ENCODE assay signal across 9 cellular contexts in genomic region chr5:132010645-132011560, GRCh38. TPM values are rescaled to one million over a fixed set of nuclear protein-coding genes. Genes with fewer than 3 reads are reported as not detected.
A peak's percentile ranks its signal among the peaks of the same experiment; 100 is the strongest.
DNase-seq lines count a peak whose midpoint lies in the region; ATAC-seq and TF ChIP-seq lines count a peak whose summit lies in the region.
"Had no signal": no experiment of that assay in that cellular context is flagged by ENCODE, and none has a peak within 500 bp of the region (broad histone marks: within the 10 kb centered on the region; RNA-seq: fewer than 3 reads in every experiment).

No MANE protein-coding gene starts in this region.

- peaks cover 0 to 52% (median 19%) of the 10 kb centered on the region in 7 donors for H3K27me3 ChIP-seq in heart right ventricle
- no peaks in the 10 kb centered on the region for H3K27me3 ChIP-seq in uterus

- TF ChIP-seq POLR2A in uterus (IDR thresholded peaks at IDR 0.05) = no peak

- ATAC-seq in heart right ventricle (no peak), Right ventricle myocardium inferior (no peak), GM21526 (IDR thresholded peaks at IDR 0.05; ENCODE audit: low FRiP score, unreplicated experiment) (no peak)

- H3K27ac ChIP-seq in heart right ventricle = no peak overlapping the region
- no peak overlapping the region for H3K27ac ChIP-seq in uterus
- H3K27ac ChIP-seq: SK-N-MC had no signal

- DNase-seq in heart right ventricle (no peak), Right ventricle myocardium inferior (ENCODE audit: missing footprints) (no peak), cardiac fibroblast (ENCODE audit: low read depth in 2 of 2) (no peak), mesenteric fat pad (ENCODE audit: low spot score) (peak; percentile 87), uterus (peak in 1 of 2 donors; percentile 7), GF-D8 (lab: John Stamatoyannopoulos, UW) (no peak), DMS114 treated with DMSO at 0.1 percent for 48 hours (lab: John Stamatoyannopoulos, UW; ENCODE audit: unreplicated experiment) (no peak)

- H3K36me3 ChIP-seq in heart right ventricle (no peaks in the 10 kb centered on the region), uterus (no peaks in the 10 kb centered on the region)

- intact Hi-C loops in heart right ventricle (cut with DNase I) = no loop called here
- intact Hi-C loops in Right ventricle myocardium inferior (cut with DNase I) = no loop called here
- intact Hi-C loops in uterus (cut with DNase I; ENCODE audit: low total_unique reads) = no loop called here

- WGBS in heart right ventricle, 2 donors = 12 to 13% methylated on average over 39 to 43 of the region's 43 CpGs

- no peaks in the 10 kb centered on the region for H3K9me3 ChIP-seq in heart right ventricle
- no peaks in the 10 kb centered on the region for H3K9me3 ChIP-seq in uterus

- H3K4me1 ChIP-seq in heart right ventricle = peaks cover 3 to 39% (median 14%) of the 10 kb centered on the region in 9 donors
- peaks cover 0 to 11% of the 10 kb centered on the region in 2 donors for H3K4me1 ChIP-seq in uterus

- H3K4me3 ChIP-seq in heart right ventricle (peak overlapping the region; percentile 35 to 73 (median 61)), cardiac fibroblast (replicated peaks in 1 of 2; ENCODE audit: low read depth in 2 of 2, low read length in 2 of 2) (peak overlapping the region; percentile 35 to 53), uterus (peak overlapping the region; percentile 9 to 34)

- TF ChIP-seq CTCF in heart right ventricle (IDR thresholded peaks at IDR 0.05) (no peak), cardiac fibroblast (IDR thresholded peaks at IDR 0.05; ENCODE audit: low read depth, low read length) (no peak), uterus (IDR thresholded peaks at IDR 0.05) (no peak)

RNA-seq across cellular contexts. Expression of gene ACSL6, which starts 0.6 kb away (rescaled TPM):
- total RNA-seq in heart right ventricle = 1 to 10 TPM; 2.1 to 4.5 (median 3.0) TPM
- polyA plus RNA-seq in heart right ventricle = 1 to 10 TPM in 1 of 2 donors, under 1 TPM in 1; 0.26 to 7.0 TPM
- total RNA-seq in Right ventricle myocardium inferior = 3.4 TPM
- total RNA-seq in mesenteric fat pad = 0.35 TPM
- total RNA-seq in uterus = 1 to 10 TPM in 1 of 4 donors, under 1 TPM in 1, not detected in 2; 0.18 to 1.3 TPM

RNA-seq across cellular contexts. Expression of gene IL3, which starts 49.6 kb away (rescaled TPM):
- total RNA-seq in heart right ventricle (not detected), Right ventricle myocardium inferior (not detected), mesenteric fat pad (not detected), uterus (not detected)
- not detected for polyA plus RNA-seq in heart right ventricle
